ENCODE assay signal across 2 cellular contexts in genomic region chr22:36360011-36360410, GRCh38.
TF ChIP-seq lines count a peak whose summit lies in the region.

No MANE protein-coding gene starts in this region.

TF ChIP-seq in HepG2, 621 proteins besides CTCF, POLR2A, EP300 and RAD21:
- TF ChIP-seq TRIM22 (IDR thresholded peaks at IDR 0.05) = no peak
- TF ChIP-seq TEAD3 (CRISPR knock-in tag; optimal IDR thresholded peaks at IDR 0.05; ENCODE audit: borderline replicate concordance) = peak; percentile 22

TF ChIP-seq in GM12878, 131 proteins besides CTCF, POLR2A, EP300 and RAD21:
- TF ChIP-seq POU2F2 (IDR thresholded peaks at IDR 0.05; ENCODE audit: borderline replicate concordance, low read depth, low read length) = no peak
- TF ChIP-seq SUPT20H (IDR thresholded peaks at IDR 0.05; ENCODE audit: borderline replicate concordance, control insufficient read depth, low read depth, low read length) = no peak
- no peak for TF ChIP-seq IRF5 (IDR thresholded peaks at IDR 0.05; ENCODE audit: borderline replicate concordance)
- TF ChIP-seq EGR1 (IDR thresholded peaks at IDR 0.05; ENCODE audit: borderline replicate concordance in 1 of 2, low read depth in 2 of 2, low read length in 2 of 2) = no peak
- no peak for TF ChIP-seq SMC3 (IDR thresholded peaks at IDR 0.05; ENCODE audit: borderline replicate concordance, low read length)
- no peak for TF ChIP-seq MEF2B (IDR thresholded peaks at IDR 0.05; ENCODE audit: partially characterized antibody, poor library complexity, severe bottlenecking)
- TF ChIP-seq NFYA (IDR thresholded peaks at IDR 0.05; ENCODE audit: borderline replicate concordance, low read depth, low read length) = no peak
- TF ChIP-seq NBN (IDR thresholded peaks at IDR 0.05) = no peak
- TF ChIP-seq RAD51 (IDR thresholded peaks at IDR 0.05) = no peak
- TF ChIP-seq KDM1A (IDR thresholded peaks at IDR 0.05; ENCODE audit: borderline replicate concordance) = no peak
- TF ChIP-seq HSF1 (IDR thresholded peaks at IDR 0.05; ENCODE audit: low read depth, low read length) = no peak
- no peak for TF ChIP-seq NFXL1 (IDR thresholded peaks at IDR 0.05; ENCODE audit: borderline replicate concordance)
- no peak for TF ChIP-seq NRF1 (conservative IDR thresholded peaks at IDR 0.05; ENCODE audit: low read depth, low read length)
- TF ChIP-seq JUNB (IDR thresholded peaks at IDR 0.05) = no peak
- TF ChIP-seq CHD4 (IDR thresholded peaks at IDR 0.05) = no peak
- no peak for TF ChIP-seq CEBPB (IDR thresholded peaks at IDR 0.05; ENCODE audit: borderline replicate concordance in 1 of 2, low read depth in 2 of 2, low read length in 2 of 2)
- no peak for TF ChIP-seq HDGF (IDR thresholded peaks at IDR 0.05)
